In the genomic region with DNA sequence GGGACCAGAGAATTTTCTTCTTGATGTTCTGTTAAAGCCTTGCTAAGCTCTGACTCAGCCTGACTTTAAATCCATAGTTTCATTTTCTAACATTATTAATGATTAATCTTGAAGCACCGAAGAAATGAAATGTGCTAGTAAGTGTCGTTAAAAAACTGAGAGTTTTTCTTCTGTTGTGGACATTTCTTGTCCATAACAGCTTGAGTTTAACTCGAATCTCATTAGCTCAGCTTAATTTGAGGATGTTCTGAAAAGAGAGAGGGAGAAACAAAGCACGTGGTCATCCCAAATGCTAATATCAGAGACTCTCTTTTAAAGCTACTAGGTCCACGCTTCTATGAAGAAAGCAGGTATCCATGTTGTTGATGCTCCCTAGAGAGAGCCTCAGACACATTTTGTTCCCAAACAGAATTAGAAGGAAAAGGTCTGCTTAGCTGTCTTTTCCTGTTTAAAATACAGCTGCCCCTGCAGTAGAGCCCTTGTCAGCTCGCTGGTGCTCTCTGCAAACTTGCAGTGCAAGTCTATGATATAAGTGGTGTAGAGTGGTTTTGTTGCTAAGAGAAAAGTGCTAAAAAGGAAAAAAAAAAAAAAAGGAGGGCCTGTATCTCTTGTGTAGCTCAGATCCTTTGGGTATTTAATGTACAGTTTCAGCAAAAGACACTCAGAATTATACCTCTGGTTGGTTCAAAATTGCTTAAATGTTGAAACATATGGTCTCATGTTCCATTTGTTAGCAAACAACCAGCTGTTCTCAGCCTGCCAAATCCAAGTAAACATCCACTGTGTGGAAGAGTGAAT, we compare ENCODE assay signal across 10 cellular contexts.
DNase-seq lines count a peak whose midpoint lies in the region; ATAC-seq, FAIRE-seq and TF ChIP-seq lines count a peak whose summit lies in the region.
"Had no signal": no experiment of that assay in that cellular context is flagged by ENCODE, and none has a peak within 500 bp of the region (broad histone marks: within the 10 kb centered on the region; RNA-seq: fewer than 3 reads in every experiment).

No MANE protein-coding gene starts in this region.

- H3K4me2 ChIP-seq in A549 (peak overlapping the region; percentile 80), H9 (ENCODE audit: insufficient read depth, insufficient read length, low read length) (no peak overlapping the region)

- FAIRE-seq in A549 (lab: Jason Lieb, UNC), result peak; percentile 95
- FAIRE-seq: GM18507 had no signal

- H3K9me3 ChIP-seq in A549, result no peaks in the 10 kb centered on the region
- no peaks in the 10 kb centered on the region for H3K9me3 ChIP-seq in esophagus (ENCODE audit: control insufficient read depth in 2 of 2, insufficient read depth in 1 of 2, low read depth in 1 of 2, low read length in 1 of 2)
- H3K9me3 ChIP-seq in mucosa of stomach (ENCODE audit: control insufficient read depth, low read length), result no peaks in the 10 kb centered on the region
- no peaks in the 10 kb centered on the region for H3K9me3 ChIP-seq in H9 (ENCODE audit: control insufficient read depth, low read depth, low read length)

- peaks cover 31 to 36% of the 10 kb centered on the region in 2 experiments for H3K4me1 Mint-ChIP-seq in H9

- H3K36me3 Mint-ChIP-seq in H9 (ENCODE audit: insufficient read depth in 1 of 3, low read depth in 3 of 3), result no peaks in the 10 kb centered on the region

- no peak overlapping the region for H2AK5ac ChIP-seq in H9 (ENCODE audit: insufficient read length, low read length)

- DNase-seq in A549 (ENCODE audit: low read depth in 1 of 2, low spot score in 1 of 2) (peak in 1 of 2 experiments; percentile 25), NCI-H345 treated with DMSO at 0.1 percent for 48 hours (lab: John Stamatoyannopoulos, UW; ENCODE audit: unreplicated experiment) (peak; percentile 73), NCI-H146 (lab: John Stamatoyannopoulos, UW) (no peak), H9 (no peak)
- no peak for DNase-seq in stimulated activated CD4-positive, alpha-beta T cell treated with anti-CD3 and anti-CD28 coated beads, Interleukin-12 subunit alpha, Interleukin-12 subunit beta, amount 100 ng/mL, for 4 hours
- DNase-seq: NK-92 treated with Interleukin-12 subunit alpha and Interleukin-12 subunit beta, amount 100 ng/mL, for 24 hours had no signal

- no peak for TF ChIP-seq RAD21 in A549 (conservative IDR thresholded peaks at IDR 0.05 in 1 of 2, IDR thresholded peaks at IDR 0.05 in 1 of 2)

- no peak overlapping the region for H2BK15ac ChIP-seq in H9 (ENCODE audit: low read depth, low read length)

- H3K27ac ChIP-seq in A549, result peak overlapping the region; percentile 59 to 78
- H3K27ac ChIP-seq in esophagus (ENCODE audit: low read depth in 2 of 2, low read length in 1 of 2), result peak overlapping the region; percentile 47 to 54
- no peak overlapping the region for H3K27ac ChIP-seq in H9 (ENCODE audit: insufficient read length, low read depth, low read length)

- no peak overlapping the region for H4K5ac ChIP-seq in H9 (ENCODE audit: insufficient read length, low read depth, low read length)

- H4K91ac ChIP-seq in H9 (ENCODE audit: insufficient read length, low read depth, low read length), result no peak overlapping the region

- peak; percentile 41 to 56; a peak in 5 of 6 replicates for ATAC-seq in A549
- ATAC-seq in GM19463 (IDR thresholded peaks at IDR 0.05; ENCODE audit: unreplicated experiment), result no peak

- no peaks in the 10 kb centered on the region for H3K9me3 Mint-ChIP-seq in H9

- no peak overlapping the region for H2BK12ac ChIP-seq in H9 (ENCODE audit: insufficient read length, low read depth, low read length)

- no peak overlapping the region for H2BK120ac ChIP-seq in H9 (ENCODE audit: low read depth, low read length, poor library complexity, severe bottlenecking)

- no peak for TF ChIP-seq POLR2A in A549 (IDR thresholded peaks at IDR 0.05; ENCODE audit: low read length)

- no peak overlapping the region for H3T11ph ChIP-seq in H9 (ENCODE audit: low read length)

- no peak overlapping the region for H3K56ac ChIP-seq in H9 (ENCODE audit: insufficient read length, low read depth, low read length)

- H3K4me3 ChIP-seq in A549 (peak overlapping the region; percentile 25; the same call in 2 of the 3 replicates), esophagus (ENCODE audit: low read depth in 1 of 2, low read length in 2 of 2) (no peak overlapping the region), mucosa of stomach (ENCODE audit: low read length) (peak overlapping the region; percentile 56)

- no peaks in the 10 kb centered on the region for H3K27me3 Mint-ChIP-seq in H9 (ENCODE audit: low read depth)

- H3K79me2 ChIP-seq in H9 (ENCODE audit: insufficient read depth, low read length), result no peaks in the 10 kb centered on the region

- POLR2A ChIA-PET in A549 (lab: Yijun Ruan, JAX), result interaction anchor here (0.7 kb wide), 1 partner anchor 15 kb away, joined by 6 read pairs; no protein-coding TSS in a partner anchor

- no peak for TF ChIP-seq CTCF in A549 (IDR thresholded peaks at IDR 0.05)
- TF ChIP-seq CTCF in H9 (conservative IDR thresholded peaks at IDR 0.05), result no peak

- H3K23ac ChIP-seq in H9 (ENCODE audit: insufficient read length, low read depth, low read length), result no peak overlapping the region

- H3K36me3 ChIP-seq in esophagus (ENCODE audit: control insufficient read depth in 2 of 2, insufficient read depth in 2 of 2, low read length in 1 of 2), result no peaks in the 10 kb centered on the region
- no peaks in the 10 kb centered on the region for H3K36me3 ChIP-seq in mucosa of stomach (ENCODE audit: control insufficient read depth, insufficient read depth, low read length)

- H2BK5ac ChIP-seq in H9 (ENCODE audit: insufficient read length, low read length), result no peak overlapping the region

- H2BK20ac ChIP-seq in H9 (ENCODE audit: low read depth, low read length, poor library complexity, severe bottlenecking), result no peak overlapping the region

- 9% methylated on average over 6 of the region's 6 CpGs for WGBS in A549 (ENCODE audit: missing lambda C conversion rate)
- 41 to 56% methylated on average over 6 of the region's 6 CpGs for WGBS in esophagus, 2 donors
- WGBS in H9 (ENCODE audit: extremely low coverage, insufficient read length, low lambda C conversion rate), result no CpG with 5 or more reads among the region's 6 CpGs

- peak overlapping the region in 1 of 3 experiments; percentile 54; a peak in 1 of 7 replicates for H3K27ac Mint-ChIP-seq in H9

- no peak overlapping the region for H3K4ac ChIP-seq in H9 (ENCODE audit: low read depth, low read length)

- H3K4me3 Mint-ChIP-seq in H9, result no peak overlapping the region

- no peak overlapping the region for H4K8ac ChIP-seq in H9 (replicated peaks; ENCODE audit: insufficient read length, low read depth, low read length)

- no peaks in the 10 kb centered on the region for H4K20me1 ChIP-seq in H9 (ENCODE audit: control insufficient read depth, insufficient read depth, insufficient read length)

- no peak for TF ChIP-seq EP300 in A549 (IDR thresholded peaks at IDR 0.05)

- no peaks in the 10 kb centered on the region for H3K27me3 ChIP-seq in esophagus (ENCODE audit: control insufficient read depth in 1 of 2, insufficient read depth in 2 of 2, low read length in 2 of 2)
- no peaks in the 10 kb centered on the region for H3K27me3 ChIP-seq in mucosa of stomach (ENCODE audit: control insufficient read depth, insufficient read depth, low read length)
- no peaks in the 10 kb centered on the region for H3K27me3 ChIP-seq in H9 (ENCODE audit: insufficient read depth, low read length)

- H3K79me1 ChIP-seq in H9 (ENCODE audit: insufficient read depth, low read depth, low read length, poor library complexity, severe bottlenecking), result no peaks in the 10 kb centered on the region

- H3K18ac ChIP-seq in H9 (ENCODE audit: insufficient read length, low read depth, low read length), result no peak overlapping the region

- CTCF ChIA-PET in A549 (lab: Yijun Ruan, JAX), result interaction anchor here (0.6 to 1.8 kb wide), 8 partner anchors 11 to 502 kb away, joined by 3 to 7 read pairs (median 5); no protein-coding TSS in a partner anchor

- H3K4me1 ChIP-seq in A549, result peaks cover 36% of the 10 kb centered on the region
- H3K4me1 ChIP-seq in esophagus (ENCODE audit: control insufficient read depth in 2 of 2, insufficient read depth in 2 of 2, low read length in 1 of 2), result no peaks in the 10 kb centered on the region
- no peaks in the 10 kb centered on the region for H3K4me1 ChIP-seq in mucosa of stomach (ENCODE audit: control insufficient read depth, insufficient read depth, low read length)
- H3K4me1 ChIP-seq in H9 (ENCODE audit: insufficient read depth, low read length), result no peaks in the 10 kb centered on the region

- H3K23me2 ChIP-seq in H9 (ENCODE audit: insufficient read length, low read depth, low read length, poor library complexity, severe bottlenecking), result no peaks in the 10 kb centered on the region

- H2AFZ ChIP-seq in H9 (ENCODE audit: low read length), result no peak overlapping the region

- no peak overlapping the region for H3K14ac ChIP-seq in H9 (ENCODE audit: insufficient read depth, low read length)

- H3K9ac ChIP-seq in mucosa of stomach (ENCODE audit: low read length), result peak overlapping the region; percentile 45
- H3K9ac ChIP-seq in H9 (ENCODE audit: extremely low read depth, insufficient read length, low read length), result no peak overlapping the region

TF ChIP-seq in A549, 52 proteins besides CTCF, POLR2A, EP300 and RAD21 (continues in another document):
- TF ChIP-seq, protein P1, sequence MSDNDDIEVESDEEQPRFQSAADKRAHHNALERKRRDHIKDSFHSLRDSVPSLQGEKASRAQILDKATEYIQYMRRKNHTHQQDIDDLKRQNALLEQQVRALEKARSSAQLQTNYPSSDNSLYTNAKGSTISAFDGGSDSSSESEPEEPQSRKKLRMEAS (IDR thresholded peaks at IDR 0.05), result peak; percentile 85
- TF ChIP-seq SREBF2 (IDR thresholded peaks at IDR 0.05) (no peak), ESRRA (IDR thresholded peaks at IDR 0.05; ENCODE audit: borderline replicate concordance, low read length) (no peak), FOSL2 (IDR thresholded peaks at IDR 0.05) (no peak), FOSL2 (CRISPR knock-in tag; IDR thresholded peaks at IDR 0.05) (peak; percentile 41; the same call in 1 of the 2 replicates), JUNB (IDR thresholded peaks at IDR 0.05) (no peak)
- TF ChIP-seq, protein P2, sequence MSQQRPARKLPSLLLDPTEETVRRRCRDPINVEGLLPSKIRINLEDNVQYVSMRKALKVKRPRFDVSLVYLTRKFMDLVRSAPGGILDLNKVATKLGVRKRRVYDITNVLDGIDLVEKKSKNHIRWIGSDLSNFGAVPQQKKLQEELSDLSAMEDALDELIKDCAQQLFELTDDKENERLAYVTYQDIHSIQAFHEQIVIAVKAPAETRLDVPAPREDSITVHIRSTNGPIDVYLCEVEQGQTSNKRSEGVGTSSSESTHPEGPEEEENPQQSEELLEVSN (IDR thresholded peaks at IDR 0.05; ENCODE audit: borderline replicate concordance, low read depth), result peak; percentile 59; the same call in 1 of the 2 replicates
- TF ChIP-seq, protein P3, sequence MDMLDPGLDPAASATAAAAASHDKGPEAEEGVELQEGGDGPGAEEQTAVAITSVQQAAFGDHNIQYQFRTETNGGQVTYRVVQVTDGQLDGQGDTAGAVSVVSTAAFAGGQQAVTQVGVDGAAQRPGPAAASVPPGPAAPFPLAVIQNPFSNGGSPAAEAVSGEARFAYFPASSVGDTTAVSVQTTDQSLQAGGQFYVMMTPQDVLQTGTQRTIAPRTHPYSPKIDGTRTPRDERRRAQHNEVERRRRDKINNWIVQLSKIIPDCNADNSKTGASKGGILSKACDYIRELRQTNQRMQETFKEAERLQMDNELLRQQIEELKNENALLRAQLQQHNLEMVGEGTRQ (IDR thresholded peaks at IDR 0.05), result no peak

Comparison
In these comparisons a context has a peak if more than half of its experiments do, and no peak if none do; other contexts are left out.
1. H3K4me3 ChIP-seq: peak in A549 (single experiment) and mucosa of stomach (single experiment); none in esophagus (0 of 2).